In the genomic region with DNA sequence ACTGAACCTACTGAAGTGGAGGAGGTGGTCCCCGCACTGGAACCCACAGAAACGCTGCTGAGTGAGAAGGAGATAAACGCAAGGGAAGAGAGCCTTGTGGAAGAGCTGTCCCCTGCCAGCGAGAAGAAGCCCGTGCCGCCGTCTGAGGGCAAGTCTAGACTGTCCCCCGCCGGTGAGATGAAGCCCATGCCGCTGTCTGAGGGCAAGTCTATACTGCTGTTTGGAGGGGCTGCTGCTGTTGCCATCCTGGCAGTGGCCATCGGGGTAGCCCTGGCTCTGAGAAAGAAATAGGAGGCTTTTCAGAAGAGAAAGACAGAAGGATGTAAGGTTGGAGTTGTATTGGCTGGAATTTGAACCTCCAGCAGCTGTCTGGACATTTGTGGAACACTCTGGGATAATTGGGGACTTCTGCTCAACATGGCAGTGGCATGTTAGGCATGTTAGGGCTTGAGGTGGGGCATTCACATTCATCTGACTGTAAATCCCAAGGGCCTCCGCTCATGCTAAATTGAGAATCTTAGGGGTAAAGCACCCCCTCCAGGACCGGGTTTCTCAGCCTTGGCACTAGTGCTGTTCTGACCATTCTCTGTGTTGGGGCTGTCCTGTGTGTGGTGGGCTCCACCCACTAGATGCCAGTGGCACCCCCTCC, we compare ENCODE assay signal across 14 cellular contexts. TPM values are rescaled to one million over a fixed set of nuclear protein-coding genes. Genes with fewer than 3 reads are reported as not detected.
DNase-seq lines count a peak whose midpoint lies in the region; ATAC-seq and TF ChIP-seq lines count a peak whose summit lies in the region.
"Had no signal": no experiment of that assay in that cellular context is flagged by ENCODE, and none has a peak within 500 bp of the region (broad histone marks: within the 10 kb centered on the region; RNA-seq: fewer than 3 reads in every experiment).

No MANE protein-coding gene starts in this region.

- H3K36me3 ChIP-seq in BLaER1 (peaks cover 49% of the 10 kb centered on the region), GM23338 (ENCODE audit: insufficient read depth) (no peaks in the 10 kb centered on the region), ascending aorta (peaks cover 17 to 43% of the 10 kb centered on the region in 2 donors)
- H3K36me3 ChIP-seq: ovary had no signal

- peak overlapping the region; percentile 40; the same call in 1 of the 2 replicates for H3K27ac Mint-ChIP-seq in GM23338
- peak overlapping the region in 5 of 6 donors; percentile 6 to 84 (median 15) for H3K27ac Mint-ChIP-seq in naive B cell

- H3K9me2 ChIP-seq in GM23338 (ENCODE audit: insufficient read depth) = no peaks in the 10 kb centered on the region

- intact Hi-C loops in ascending aorta (cut with DNase I) = loop anchor here (2.0 kb wide), 1 partner anchor 21 kb away; no protein-coding TSS in a partner anchor

- H3K79me2 ChIP-seq in GM23338 (replicated peaks; ENCODE audit: insufficient read depth) = no peaks in the 10 kb centered on the region

- no peak overlapping the region for H2AFZ ChIP-seq in GM23338

- H3F3A ChIP-seq in GM23338 (replicated peaks; ENCODE audit: low read depth) = 0 out of 2 replicates have a peak, but pooled peaks cover 3% of the 10 kb centered on the region

- H3K36me3 Mint-ChIP-seq in GM23338 (ENCODE audit: low read depth) (peaks cover 8% of the 10 kb centered on the region; the same call in 2 of the 3 replicates), naive B cell (peaks cover 11 to 13% of the 10 kb centered on the region in 2 donors)

- H3K4me1 ChIP-seq in BLaER1 (peaks cover 61% of the 10 kb centered on the region), GM23338 (ENCODE audit: insufficient read depth) (no peaks in the 10 kb centered on the region), ascending aorta (peaks cover 3 to 20% of the 10 kb centered on the region in 2 donors)

- H3K9me3 ChIP-seq in BLaER1 = no peaks in the 10 kb centered on the region
- H3K9me3 ChIP-seq in ascending aorta = no peaks in the 10 kb centered on the region
- H3K9me3 ChIP-seq: ovary had no signal

- H3K4me3 Mint-ChIP-seq in GM23338 (no peak overlapping the region), naive B cell (no peak overlapping the region)
- H3K4me3 Mint-ChIP-seq: activated naive CD4-positive, alpha-beta T cell treated with anti-CD3 and anti-CD28 coated beads, Interleukin-2, amount 50 U/mL, for 24 hours; B cell had no signal

- ATAC-seq in GM23338 (no peak), naive B cell (ENCODE audit: low read depth in 2 of 2) (no peak), GM19467 (IDR thresholded peaks at IDR 0.05; ENCODE audit: unreplicated experiment) (no peak), HG02798 (IDR thresholded peaks at IDR 0.05; ENCODE audit: poor library complexity, unreplicated experiment) (no peak)

- peak overlapping the region; percentile 47; the same call in 1 of the 2 replicates for H3K9ac ChIP-seq in BLaER1

- H3K27me3 ChIP-seq in BLaER1 (no peaks in the 10 kb centered on the region), GM23338 (ENCODE audit: insufficient read depth) (no peaks in the 10 kb centered on the region), ascending aorta (no peaks in the 10 kb centered on the region)
- H3K27me3 ChIP-seq: ovary had no signal

- DNase-seq in GM23338 (ENCODE audit: low spot score) (no peak), ascending aorta (ENCODE audit: low spot score in 2 of 2) (no peak), naive B cell (no peak), DMS53 treated with DMSO at 0.1 percent for 48 hours (lab: John Stamatoyannopoulos, UW; ENCODE audit: unreplicated experiment) (no peak), NCI-H510A (lab: John Stamatoyannopoulos, UW) (no peak)
- DNase-seq: erythroblast, hippocampal formation, NCI-H2171, ovary had no signal

- no peak overlapping the region for H3K4me3 ChIP-seq in BLaER1
- H3K4me3 ChIP-seq in GM23338 = no peak overlapping the region
- no peak overlapping the region for H3K4me3 ChIP-seq in ascending aorta
- H3K4me3 ChIP-seq: ovary had no signal

- H4K20me1 ChIP-seq in BLaER1 (peaks cover 12% of the 10 kb centered on the region; the same call in 1 of the 2 replicates), GM23338 (replicated peaks; ENCODE audit: insufficient read depth) (peaks cover 4% of the 10 kb centered on the region; the same call in 1 of the 2 replicates)

- H3K27me3 Mint-ChIP-seq in GM23338 (ENCODE audit: insufficient read depth, low read depth, poor library complexity) (peaks cover 2% of the 10 kb centered on the region), naive B cell (no peaks in the 10 kb centered on the region)
- H3K27me3 Mint-ChIP-seq: activated naive CD4-positive, alpha-beta T cell treated with anti-CD3 and anti-CD28 coated beads, Interleukin-2, amount 50 U/mL, for 24 hours; B cell had no signal

- H3K27ac ChIP-seq in BLaER1 (peak overlapping the region; percentile 62; the same call in 1 of the 2 replicates), GM23338 (ENCODE audit: low read depth) (no peak overlapping the region), ascending aorta (peak overlapping the region; percentile 35 to 77)
- H3K27ac ChIP-seq: ovary had no signal

- TF ChIP-seq CTCF in GM23338 (conservative IDR thresholded peaks at IDR 0.05; ENCODE audit: low read depth in 2 of 2) = no peak
- no peak for TF ChIP-seq CTCF in ascending aorta (IDR thresholded peaks at IDR 0.05)

- H3K9me3 Mint-ChIP-seq in GM23338 (no peaks in the 10 kb centered on the region), naive B cell (no peaks in the 10 kb centered on the region)
- H3K9me3 Mint-ChIP-seq: activated naive CD4-positive, alpha-beta T cell treated with anti-CD3 and anti-CD28 coated beads, Interleukin-2, amount 50 U/mL, for 24 hours had no signal

- H3K4me1 Mint-ChIP-seq in GM23338 = no peaks in the 10 kb centered on the region
- peaks cover 11 to 22% (median 12%) of the 10 kb centered on the region in 3 donors for H3K4me1 Mint-ChIP-seq in naive B cell

- H3K4me2 ChIP-seq in BLaER1 (peak overlapping the region; percentile 77), GM23338 (no peak overlapping the region)

TF ChIP-seq in GM23338, 12 proteins besides CTCF, POLR2A, EP300 and RAD21:
- TF ChIP-seq POLR2AphosphoS5 (IDR thresholded peaks at IDR 0.05; ENCODE audit: low read depth) = no peak
- TF ChIP-seq EZH2 (IDR thresholded peaks at IDR 0.05; ENCODE audit: low read depth, unreplicated experiment) = no peak
- TF ChIP-seq CREB1 (CRISPR knock-in tag; IDR thresholded peaks at IDR 0.05; ENCODE audit: low read depth) = no peak
- no peak for TF ChIP-seq NANOG (IDR thresholded peaks at IDR 0.05; ENCODE audit: borderline replicate concordance)

RNA-seq across cellular contexts. Expression of gene BID, which starts 46.9 kb away (rescaled TPM):
- 62.3 and 125 TPM in 2 replicates for total RNA-seq in GM23338 (2014; rRNA removed; shearing (Covaris generic))
- polyA plus RNA-seq in GM23338 (2016; fragmentation: Nextera tagmentation; extraction: Ambion mirVana) (63.4 and 65.1 TPM in 2 replicates), naive B cell (ENCODE audit: low read depth in 6 of 6) (10 to 100 TPM; 18.2 to 29.9 (median 23.1) TPM)
- 37.5 TPM for total RNA-seq in ascending aorta
